8 cellular contexts compared by ENCODE assay signal in the genomic region with DNA sequence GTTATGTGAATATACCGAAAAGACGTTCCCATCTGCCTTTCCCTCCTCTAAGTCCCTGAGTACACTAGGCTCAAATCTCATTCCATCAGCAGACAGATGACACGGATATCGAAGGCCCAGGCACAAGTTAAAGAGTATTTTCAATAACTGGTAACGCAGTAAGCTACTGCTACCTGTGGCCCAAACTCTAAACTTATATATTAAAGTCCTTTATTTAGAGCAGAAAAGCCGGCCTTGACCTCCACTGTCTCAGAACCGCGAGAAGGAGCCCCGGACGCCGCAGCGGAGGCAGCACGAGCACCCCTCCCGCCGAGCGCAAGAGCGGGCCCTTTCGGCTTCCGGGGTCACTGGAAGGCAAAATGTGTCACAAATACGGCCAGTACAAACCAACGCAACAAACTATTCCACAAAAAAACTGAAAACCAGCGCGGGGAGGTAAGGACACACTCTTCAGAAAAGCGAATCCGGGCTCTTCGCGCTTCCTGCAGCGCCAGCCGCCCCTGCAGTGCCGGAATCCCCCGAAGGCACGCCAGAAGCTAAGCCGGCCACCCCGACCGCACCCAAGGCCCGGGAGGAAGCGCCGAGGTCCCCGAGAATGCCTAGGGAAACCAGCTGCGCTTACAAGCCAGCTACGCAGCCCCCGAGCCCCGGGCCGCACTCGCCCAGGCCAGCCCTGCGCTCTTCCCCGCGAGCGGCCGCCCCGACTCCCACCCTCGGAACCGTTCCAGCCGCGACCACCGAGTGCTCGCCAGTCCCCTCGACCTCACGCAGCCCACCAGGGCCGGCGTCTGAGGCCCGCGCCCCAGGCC. TPM values are rescaled to one million over a fixed set of nuclear protein-coding genes. Genes with fewer than 3 reads are reported as not detected.
A peak's percentile ranks its signal among the peaks of the same experiment; 100 is the strongest.
DNase-seq lines count a peak whose midpoint lies in the region; ATAC-seq, FAIRE-seq and TF ChIP-seq lines count a peak whose summit lies in the region.

No MANE protein-coding gene starts in this region.

- peaks cover 4% of the 10 kb centered on the region for H3K36me3 Mint-ChIP-seq in astrocyte (ENCODE audit: low read depth, unreplicated experiment)

- H3K79me2 ChIP-seq in astrocyte (ENCODE audit: insufficient read depth, low read length) = peaks cover 98% of the 10 kb centered on the region
- H3K79me2 ChIP-seq in smooth muscle cell (ENCODE audit: low read depth) = peaks cover 94% of the 10 kb centered on the region

- H3K9ac ChIP-seq in astrocyte (ENCODE audit: low read length) = peak overlapping the region; percentile 96
- H3K9ac ChIP-seq in iPS-15b (ENCODE audit: low read depth, low read length) = peak overlapping the region; percentile 92
- H3K9ac ChIP-seq in smooth muscle cell (ENCODE audit: low read depth) = peak overlapping the region; percentile 87

- H3K27ac Mint-ChIP-seq in astrocyte (ENCODE audit: unreplicated experiment) = peak overlapping the region; percentile 98

- H4K20me1 ChIP-seq in astrocyte (ENCODE audit: insufficient read depth, low read length) (peaks cover 88% of the 10 kb centered on the region), smooth muscle cell (ENCODE audit: low read depth) (peaks cover 80% of the 10 kb centered on the region)

- H3K27me3 ChIP-seq in astrocyte (ENCODE audit: insufficient read depth, low read length) (no peaks in the 10 kb centered on the region), iPS-15b (ENCODE audit: control insufficient read depth, insufficient read depth, low read length) (no peaks in the 10 kb centered on the region), smooth muscle cell (ENCODE audit: low read depth) (no peaks in the 10 kb centered on the region)

- under 1% methylated on average over 48 of the region's 63 CpGs for WGBS in smooth muscle cell (ENCODE audit: low lambda C conversion rate)

- TF ChIP-seq CTCF in astrocyte (IDR thresholded peaks at IDR 0.05; ENCODE audit: insufficient read depth, low read depth, low read length) (no peak), smooth muscle cell (IDR thresholded peaks at IDR 0.05; ENCODE audit: borderline replicate concordance, insufficient read depth, poor library complexity, severe bottlenecking) (no peak)

- FAIRE-seq in astrocyte (lab: Jason Lieb, UNC) = no peak

- no peaks in the 10 kb centered on the region for H3K9me3 Mint-ChIP-seq in astrocyte (ENCODE audit: unreplicated experiment)

- no peaks in the 10 kb centered on the region for H3K9me3 ChIP-seq in astrocyte (ENCODE audit: insufficient read depth, low read depth, low read length)
- no peaks in the 10 kb centered on the region for H3K9me3 ChIP-seq in iPS-15b (ENCODE audit: control insufficient read depth, insufficient read depth, low read length)
- H3K9me3 ChIP-seq in smooth muscle cell (replicated peaks; ENCODE audit: low read depth) = no peaks in the 10 kb centered on the region

- H3K4me3 ChIP-seq in astrocyte (ENCODE audit: insufficient read depth, low read depth, low read length) (peak overlapping the region; percentile 82), iPS-15b (ENCODE audit: low read depth, low read length) (peak overlapping the region; percentile 88), smooth muscle cell (peak overlapping the region; percentile 88)

- H2AFZ ChIP-seq in astrocyte (ENCODE audit: low read depth, low read length) = no peak overlapping the region
- H2AFZ ChIP-seq in smooth muscle cell (ENCODE audit: low read depth) = no peak overlapping the region

- H3K4me2 ChIP-seq in astrocyte (ENCODE audit: low read length) (peak overlapping the region; percentile 91), smooth muscle cell (peak overlapping the region; percentile 89)

- H3K27me3 Mint-ChIP-seq in astrocyte (ENCODE audit: low read depth, unreplicated experiment) = no peaks in the 10 kb centered on the region

- peak; percentile 3 for ATAC-seq in HG03066 (IDR thresholded peaks at IDR 0.05; ENCODE audit: low read depth, unreplicated experiment)

- peak; percentile 63 for DNase-seq in activated CD4-positive, CD25-positive, alpha-beta regulatory T cell treated with anti-CD3 and anti-CD28 coated beads, Interleukin-2, amount 50 U/mL, for 72 hours
- no peak for DNase-seq in activated CD4-positive, CD25-positive, alpha-beta regulatory T cell (lab: John Stamatoyannopoulos, UW)
- DNase-seq in RKO (ENCODE audit: low spot score) (peak; percentile 66), astrocyte (ENCODE audit: low read depth) (no peak), smooth muscle cell (lab: John Stamatoyannopoulos, UW; ENCODE audit: unreplicated experiment) (no peak), DMS114 treated with DMSO at 0.1 percent for 48 hours (lab: John Stamatoyannopoulos, UW; ENCODE audit: unreplicated experiment) (no peak)

- peaks cover 35% of the 10 kb centered on the region for H3K4me1 Mint-ChIP-seq in astrocyte (ENCODE audit: low read depth, unreplicated experiment)

- H3K36me3 ChIP-seq in astrocyte (ENCODE audit: insufficient read depth, low read length) = no peaks in the 10 kb centered on the region
- H3K36me3 ChIP-seq in iPS-15b (ENCODE audit: control insufficient read depth, insufficient read depth, low read length) = no peaks in the 10 kb centered on the region
- H3K36me3 ChIP-seq in smooth muscle cell (ENCODE audit: low read depth) = no peaks in the 10 kb centered on the region

- H3K4me1 ChIP-seq in astrocyte (ENCODE audit: insufficient read depth, low read length) (peaks cover 54% of the 10 kb centered on the region), iPS-15b (ENCODE audit: control insufficient read depth, insufficient read depth, low read length) (peaks cover 26% of the 10 kb centered on the region), smooth muscle cell (ENCODE audit: low read depth) (peaks cover 35% of the 10 kb centered on the region)

- H3K4me3 Mint-ChIP-seq in astrocyte (ENCODE audit: unreplicated experiment) = peak overlapping the region; percentile 97

- peaks cover 18% of the 10 kb centered on the region for H3F3A ChIP-seq in smooth muscle cell (ENCODE audit: low read depth)

- H3K27ac ChIP-seq in astrocyte (ENCODE audit: low read depth, low read length) (peak overlapping the region; percentile 83), smooth muscle cell (ENCODE audit: low read depth) (peak overlapping the region; percentile 83)

RNA-seq across cellular contexts. Expression of gene DIDO1, which starts 0.7 kb away (rescaled TPM):
- total RNA-seq in astrocyte (39.0 and 39.2 TPM in 2 replicates), smooth muscle cell (24.6 and 25.8 TPM in 2 replicates)
- polyA plus RNA-seq in smooth muscle cell = 14.4 and 16.0 TPM in 2 replicates

RNA-seq across cellular contexts. Expression of gene GID8, which starts 12.3 kb away (rescaled TPM):
- total RNA-seq in astrocyte (37.1 and 37.3 TPM in 2 replicates), smooth muscle cell (23.5 and 34.8 TPM in 2 replicates)
- polyA plus RNA-seq in smooth muscle cell = 13.9 and 20.8 TPM in 2 replicates

RNA-seq across cellular contexts. Expression of gene SLC17A9, which starts 26.9 kb away (rescaled TPM):
- total RNA-seq in astrocyte (11.6 and 12.4 TPM in 2 replicates), smooth muscle cell (32.4 and 32.5 TPM in 2 replicates)
- 92.5 and 96.7 TPM in 2 replicates for polyA plus RNA-seq in smooth muscle cell

Comparison
In these comparisons a context has a peak if more than half of its experiments do, and no peak if none do; other contexts are left out.
1. DNase-seq: peak in activated CD4-positive, CD25-positive, alpha-beta regulatory T cell treated with anti-CD3 and anti-CD28 coated beads, Interleukin-2, amount 50 U/mL, for 72 hours (single experiment) and RKO (single experiment); none in activated CD4-positive, CD25-positive, alpha-beta regulatory T cell (0 of 4), astrocyte (single experiment), smooth muscle cell (single experiment) and DMS114 treated with DMSO at 0.1 percent for 48 hours (single experiment).
2. Peak in every context shown above with its lines, with median percentiles within 50 percentile points of each other: H3K4me3 ChIP-seq and H3K9ac ChIP-seq.